ENCODE assay signal across 16 cellular contexts in genomic region chr7:149226840-149227494, GRCh38.
"Had no signal": no experiment of that assay in that cellular context is flagged by ENCODE, and none has a peak within 500 bp of the region (broad histone marks: within the 10 kb centered on the region; RNA-seq: fewer than 3 reads in every experiment).

No MANE protein-coding gene starts in this region.

- H3K27ac Mint-ChIP-seq: activated naive CD8-positive, alpha-beta T cell had no signal

- H3K27me3 ChIP-seq: ascending aorta, gastroesophageal sphincter, pancreas, thyroid gland, uterus had no signal

- FAIRE-seq: bronchial epithelial cell, kidney, pancreas had no signal

- H3K27ac ChIP-seq: ascending aorta, gastroesophageal sphincter, lower lobe of right lung, pancreas, skin epidermis, thyroid gland, uterus had no signal

- H3K27me3 Mint-ChIP-seq: activated naive CD8-positive, alpha-beta T cell had no signal

- H3K4me1 Mint-ChIP-seq: naive B cell had no signal

- H3K9me3 ChIP-seq: ascending aorta, gastroesophageal sphincter, lower lobe of right lung, pancreas, thyroid gland, uterus had no signal

- ATAC-seq: gastroesophageal sphincter, lower lobe of right lung, pancreas had no signal

- H3K36me3 ChIP-seq: uterus had no signal

- H3K9me3 Mint-ChIP-seq: naive B cell had no signal

- H3K4me1 ChIP-seq: ascending aorta, gastroesophageal sphincter, lower lobe of right lung, pancreas, thyroid gland, uterus had no signal

- H3K4me3 Mint-ChIP-seq: activated naive CD8-positive, alpha-beta T cell; naive B cell had no signal

- H3K4me3 ChIP-seq: ascending aorta, gastroesophageal sphincter, lower lobe of right lung, pancreas, skin epidermis, thyroid gland, uterus had no signal

- DNase-seq: activated CD4-positive, alpha-beta T cell treated with anti-CD3 and anti-CD28 coated beads, Interleukin-2, amount 50 U/mL, for 1 hour; activated effector memory CD4-positive, alpha-beta T cell treated with anti-CD3 and anti-CD28 coated beads, Interleukin-2, amount 50 U/mL, for 16 hours; activated T-cell treated with anti-CD3 and anti-CD28 coated beads, Interleukin-2, amount 50 U/mL, for 1 hour; kidney; lower lobe of right lung; midbrain; naive B cell; T-helper 2 cell; thyroid gland; uterus had no signal
